14 cellular contexts compared by ENCODE assay signal in genomic region chr3:148229107-148229506, GRCh38.
DNase-seq lines count a peak whose midpoint lies in the region; ATAC-seq and TF ChIP-seq lines count a peak whose summit lies in the region.
"Had no signal": no experiment of that assay in that cellular context is flagged by ENCODE, and none has a peak within 500 bp of the region (broad histone marks: within the 10 kb centered on the region; RNA-seq: fewer than 3 reads in every experiment).

No MANE protein-coding gene starts in this region.

- DNase-seq in astrocyte of the spinal cord (ENCODE audit: low read depth, low spot score) (peak; percentile 38), progenitor cell of endocrine pancreas (ENCODE audit: low spot score, unreplicated experiment) (no peak), lower lobe of right lung (no peak), hepatic stellate cell (ENCODE audit: low spot score) (no peak)
- DNase-seq: anterior cingulate cortex, GF-D8, midbrain, right cardiac atrium, testis had no signal

- no peaks in the 10 kb centered on the region for H3K4me1 ChIP-seq in lower lobe of right lung
- H3K4me1 ChIP-seq: testis had no signal

- ATAC-seq in GM18517 (IDR thresholded peaks at IDR 0.05; ENCODE audit: unreplicated experiment) (peak; percentile 69), GM21529 (IDR thresholded peaks at IDR 0.05; ENCODE audit: unreplicated experiment) (peak; percentile 85), HG03196 (IDR thresholded peaks at IDR 0.05; ENCODE audit: unreplicated experiment) (peak; percentile 86), lower lobe of right lung (no peak), GM21515 (IDR thresholded peaks at IDR 0.05; ENCODE audit: unreplicated experiment) (no peak)
- ATAC-seq: HCT116, right cardiac atrium had no signal

- H3K27me3 ChIP-seq in lower lobe of right lung (ENCODE audit: low read depth), result no peaks in the 10 kb centered on the region
- H3K27me3 ChIP-seq: testis had no signal

- no peaks in the 10 kb centered on the region for H3K36me3 Mint-ChIP-seq in progenitor cell of endocrine pancreas (ENCODE audit: insufficient read depth)

- H3K4me3 ChIP-seq in astrocyte of the spinal cord (ENCODE audit: low read depth, low read length), result no peak overlapping the region
- H3K4me3 ChIP-seq in lower lobe of right lung, result no peak overlapping the region
- H3K4me3 ChIP-seq: testis had no signal

- no peaks in the 10 kb centered on the region for H3K9me3 Mint-ChIP-seq in progenitor cell of endocrine pancreas (ENCODE audit: low read depth)

- peaks cover 1% of the 10 kb centered on the region for H3K4me1 Mint-ChIP-seq in progenitor cell of endocrine pancreas (ENCODE audit: low read depth)

- no peak overlapping the region for H3K4me3 Mint-ChIP-seq in progenitor cell of endocrine pancreas (ENCODE audit: low read depth)

- H3K27ac Mint-ChIP-seq in progenitor cell of endocrine pancreas, result no peak overlapping the region

- in situ Hi-C loops in astrocyte of the spinal cord (cut with HindIII; ENCODE audit: low sequenced_read_pairs), result no loop called here

- TF ChIP-seq CTCF in astrocyte of the spinal cord (IDR thresholded peaks at IDR 0.05; ENCODE audit: low read depth, low read length), result no peak
- no peak for TF ChIP-seq CTCF in progenitor cell of endocrine pancreas (IDR thresholded peaks at IDR 0.05; ENCODE audit: unreplicated experiment)
- TF ChIP-seq CTCF in lower lobe of right lung (IDR thresholded peaks at IDR 0.05), result no peak

- intact Hi-C loops in lower lobe of right lung (cut with DNase I), result no loop called here

- no peaks in the 10 kb centered on the region for H3K9me3 ChIP-seq in lower lobe of right lung
- H3K9me3 ChIP-seq: testis had no signal

- H3K27ac ChIP-seq in lower lobe of right lung, result no peak overlapping the region
- H3K27ac ChIP-seq: testis had no signal

- no peaks in the 10 kb centered on the region for H3K36me3 ChIP-seq in lower lobe of right lung

- H3K27me3 Mint-ChIP-seq in progenitor cell of endocrine pancreas, result no peaks in the 10 kb centered on the region

Comparison
In these comparisons a context has a peak if more than half of its experiments do, and no peak if none do; other contexts are left out.
1. ATAC-seq: peak in GM18517 (single experiment), GM21529 (single experiment) and HG03196 (single experiment); none in lower lobe of right lung (0 of 2) and GM21515 (single experiment).